ENCODE assay signal across 1 cellular context in the genomic region with DNA sequence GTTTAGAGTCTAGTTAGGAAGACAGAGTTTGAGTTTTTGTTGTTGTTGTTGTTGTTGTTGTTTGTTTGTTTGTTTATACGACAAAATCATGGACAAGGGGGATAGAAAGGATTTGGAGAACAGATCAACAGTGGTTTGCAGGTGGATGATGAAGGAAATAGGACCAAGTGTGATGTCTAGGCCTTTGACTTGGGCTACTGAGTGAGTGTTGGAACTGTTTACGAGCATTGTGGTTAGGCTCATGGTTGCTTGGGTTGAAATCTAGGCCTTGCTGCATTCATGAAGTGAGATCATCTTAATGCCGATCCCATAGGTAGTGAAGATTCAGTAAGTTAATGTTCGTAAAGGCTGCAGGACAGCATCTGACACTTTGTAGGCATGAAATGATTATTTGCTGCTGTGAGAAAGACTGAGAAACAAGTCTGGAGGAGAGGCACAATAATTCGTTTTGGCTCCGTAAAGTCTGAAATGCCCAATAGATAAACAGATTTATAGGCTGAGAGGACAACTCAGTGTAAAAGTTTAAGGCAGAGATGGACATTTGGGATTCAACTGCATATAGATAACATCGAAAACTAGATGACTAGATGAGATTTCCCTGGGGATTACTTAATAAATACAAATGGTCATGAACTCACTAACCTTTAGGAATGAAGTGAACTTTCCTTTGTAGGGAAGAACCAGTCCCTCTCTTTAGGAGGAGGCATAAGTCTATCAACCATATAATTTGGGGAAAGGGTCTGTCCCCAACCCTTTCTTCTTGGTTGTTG.
TF ChIP-seq lines count a peak whose summit lies in the region.

No MANE protein-coding gene starts in this region.

TF ChIP-seq in HEK293, 187 proteins besides CTCF, POLR2A, EP300 and RAD21 (continued from another document):
- 0 out of 2 replicates have a peak, but pooled peaks have one; percentile 4 for TF ChIP-seq PRDM4 (tag by site-specific recombination; IDR thresholded peaks at IDR 0.05)
- TF ChIP-seq KLF10 (tag by site-specific recombination; IDR thresholded peaks at IDR 0.05) = no peak
- TF ChIP-seq, protein P1, sequence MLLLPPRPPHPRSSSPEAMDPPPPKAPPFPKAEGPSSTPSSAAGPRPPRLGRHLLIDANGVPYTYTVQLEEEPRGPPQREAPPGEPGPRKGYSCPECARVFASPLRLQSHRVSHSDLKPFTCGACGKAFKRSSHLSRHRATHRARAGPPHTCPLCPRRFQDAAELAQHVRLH (tag by site-specific recombination; IDR thresholded peaks at IDR 0.05) = peak; percentile 69; the same call in 1 of the 2 replicates
- peak; percentile 34; the same call in 1 of the 2 replicates for TF ChIP-seq ZBTB17 (tag by site-specific recombination; IDR thresholded peaks at IDR 0.05)
- no peak for TF ChIP-seq ZNF777 (tag by site-specific recombination; IDR thresholded peaks at IDR 0.05; ENCODE audit: borderline replicate concordance)
- no peak for TF ChIP-seq ZNF16 (tag by site-specific recombination; IDR thresholded peaks at IDR 0.05; ENCODE audit: low read depth)
- no peak for TF ChIP-seq ZNF785 (tag by site-specific recombination; IDR thresholded peaks at IDR 0.05)
- no peak for TF ChIP-seq ZNF433 (tag by site-specific recombination; IDR thresholded peaks at IDR 0.05; ENCODE audit: low read depth)
- TF ChIP-seq ZNF747 (tag by site-specific recombination; IDR thresholded peaks at IDR 0.05) = no peak
- no peak for TF ChIP-seq ZNF529 (tag by site-specific recombination; IDR thresholded peaks at IDR 0.05; ENCODE audit: insufficient replicate concordance)
